Comparison of ENCODE assay signal across 1 cellular context in genomic region chr17:32161506-32162365, GRCh38.
TF ChIP-seq lines count a peak whose summit lies in the region.

No MANE protein-coding gene starts in this region.

TF ChIP-seq in SK-N-SH treated with all-trans-retinoic acid at 6 μM for 48 hours, 23 proteins besides CTCF, POLR2A, EP300 and RAD21 (continued from another document):
- TF ChIP-seq, protein P1, sequence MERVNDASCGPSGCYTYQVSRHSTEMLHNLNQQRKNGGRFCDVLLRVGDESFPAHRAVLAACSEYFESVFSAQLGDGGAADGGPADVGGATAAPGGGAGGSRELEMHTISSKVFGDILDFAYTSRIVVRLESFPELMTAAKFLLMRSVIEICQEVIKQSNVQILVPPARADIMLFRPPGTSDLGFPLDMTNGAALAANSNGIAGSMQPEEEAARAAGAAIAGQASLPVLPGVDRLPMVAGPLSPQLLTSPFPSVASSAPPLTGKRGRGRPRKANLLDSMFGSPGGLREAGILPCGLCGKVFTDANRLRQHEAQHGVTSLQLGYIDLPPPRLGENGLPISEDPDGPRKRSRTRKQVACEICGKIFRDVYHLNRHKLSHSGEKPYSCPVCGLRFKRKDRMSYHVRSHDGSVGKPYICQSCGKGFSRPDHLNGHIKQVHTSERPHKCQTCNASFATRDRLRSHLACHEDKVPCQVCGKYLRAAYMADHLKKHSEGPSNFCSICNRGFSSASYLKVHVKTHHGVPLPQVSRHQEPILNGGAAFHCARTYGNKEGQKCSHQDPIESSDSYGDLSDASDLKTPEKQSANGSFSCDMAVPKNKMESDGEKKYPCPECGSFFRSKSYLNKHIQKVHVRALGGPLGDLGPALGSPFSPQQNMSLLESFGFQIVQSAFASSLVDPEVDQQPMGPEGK (CRISPR knock-in tag; IDR thresholded peaks at IDR 0.05; ENCODE audit: borderline replicate concordance) = peak; percentile 89; the same call in 1 of the 2 replicates
- TF ChIP-seq, protein P2, sequence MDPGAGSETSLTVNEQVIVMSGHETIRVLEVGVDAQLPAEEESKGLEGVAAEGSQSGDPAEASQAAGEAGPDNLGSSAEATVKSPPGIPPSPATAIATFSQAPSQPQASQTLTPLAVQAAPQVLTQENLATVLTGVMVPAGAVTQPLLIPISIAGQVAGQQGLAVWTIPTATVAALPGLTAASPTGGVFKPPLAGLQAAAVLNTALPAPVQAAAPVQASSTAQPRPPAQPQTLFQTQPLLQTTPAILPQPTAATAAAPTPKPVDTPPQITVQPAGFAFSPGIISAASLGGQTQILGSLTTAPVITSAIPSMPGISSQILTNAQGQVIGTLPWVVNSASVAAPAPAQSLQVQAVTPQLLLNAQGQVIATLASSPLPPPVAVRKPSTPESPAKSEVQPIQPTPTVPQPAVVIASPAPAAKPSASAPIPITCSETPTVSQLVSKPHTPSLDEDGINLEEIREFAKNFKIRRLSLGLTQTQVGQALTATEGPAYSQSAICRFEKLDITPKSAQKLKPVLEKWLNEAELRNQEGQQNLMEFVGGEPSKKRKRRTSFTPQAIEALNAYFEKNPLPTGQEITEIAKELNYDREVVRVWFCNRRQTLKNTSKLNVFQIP (CRISPR knock-in tag; IDR thresholded peaks at IDR 0.05; ENCODE audit: borderline replicate concordance, low read depth) = no peak
- TF ChIP-seq TOX (CRISPR knock-in tag; IDR thresholded peaks at IDR 0.05; ENCODE audit: borderline replicate concordance) = peak; percentile 58; the same call in 1 of the 2 replicates
